In genomic region chr18:41993151-41993550, GRCh38 we compare ENCODE assay signal across 13 cellular contexts.
"Had no signal": no experiment of that assay in that cellular context is flagged by ENCODE, and none has a peak within 500 bp of the region (broad histone marks: within the 10 kb centered on the region; RNA-seq: fewer than 3 reads in every experiment).

No MANE protein-coding gene starts in this region.

- H3K9ac ChIP-seq: neural progenitor cell had no signal

- H3K27ac Mint-ChIP-seq: activated CD4-positive, alpha-beta T cell treated with anti-CD3 and anti-CD28 coated beads, Interleukin-2, amount 10 ng/mL, durations not matched to agents 7 days and 5 days; activated T-helper 1 cell treated with anti-CD3 and anti-CD28 coated beads, Interleukin-12 subunit alpha, Interleukin-12 subunit beta, Interleukin-2, Interleukin-4 antibody, amounts not matched to agents 30 ng/mL and 10 ng/mL and 1 ng/mL, durations not matched to agents 14 hours and 24 hours and 36 hours; neural progenitor cell had no signal

- H3K4me1 ChIP-seq: colonic mucosa, neural progenitor cell, psoas muscle, right lobe of liver, stomach, upper lobe of right lung had no signal

- H3K27me3 ChIP-seq: colonic mucosa, neural progenitor cell, right lobe of liver, stomach, upper lobe of right lung had no signal

- H2AFZ ChIP-seq: neural progenitor cell had no signal

- H3K27ac ChIP-seq: colonic mucosa, neural progenitor cell, psoas muscle, right lobe of liver, stomach, thoracic aorta, upper lobe of right lung had no signal

- H3K27me3 Mint-ChIP-seq: activated CD4-positive, alpha-beta T cell treated with anti-CD3 and anti-CD28 coated beads, Interleukin-2, amount 10 ng/mL, durations not matched to agents 7 days and 5 days had no signal

- H3K36me3 ChIP-seq: colonic mucosa had no signal

- H3K9me3 Mint-ChIP-seq: activated CD4-positive, alpha-beta T cell treated with anti-CD3 and anti-CD28 coated beads, Interleukin-2, amount 10 ng/mL, durations not matched to agents 7 days and 5 days; activated T-helper 1 cell treated with anti-CD3 and anti-CD28 coated beads, Interleukin-12 subunit alpha, Interleukin-12 subunit beta, Interleukin-2, Interleukin-4 antibody, amounts not matched to agents 30 ng/mL and 10 ng/mL and 1 ng/mL, durations not matched to agents 14 hours and 24 hours and 36 hours; neural progenitor cell had no signal

- H3K9me3 ChIP-seq: colonic mucosa, psoas muscle, right lobe of liver, stomach, thoracic aorta, upper lobe of right lung had no signal

- H3K4me3 ChIP-seq: colonic mucosa, neural progenitor cell, psoas muscle, right lobe of liver, stomach, thoracic aorta, upper lobe of right lung had no signal

- H3K4me1 Mint-ChIP-seq: neural progenitor cell had no signal

- H3K4me2 ChIP-seq: neural progenitor cell had no signal

- DNase-seq: activated CD4-positive, alpha-beta T cell treated with anti-CD3 and anti-CD28 coated beads, Interleukin-2, amount 10 ng/mL, durations not matched to agents 7 days and 5 days; activated CD8-positive, alpha-beta memory T cell treated with anti-CD3 and anti-CD28 coated beads for 24 hours; activated naive CD4-positive, alpha-beta T cell treated with Interleukin-2 at 50 U/mL for 16 hours; amniotic stem cell; colonic mucosa; foreskin melanocyte; psoas muscle; right lobe of liver; stomach; upper lobe of right lung had no signal

- H3K4me3 Mint-ChIP-seq: activated CD4-positive, alpha-beta T cell treated with anti-CD3 and anti-CD28 coated beads, Interleukin-2, amount 10 ng/mL, durations not matched to agents 7 days and 5 days; activated T-helper 1 cell treated with anti-CD3 and anti-CD28 coated beads, Interleukin-12 subunit alpha, Interleukin-12 subunit beta, Interleukin-2, Interleukin-4 antibody, amounts not matched to agents 30 ng/mL and 10 ng/mL and 1 ng/mL, durations not matched to agents 14 hours and 24 hours and 36 hours; neural progenitor cell had no signal
